In the genomic region with DNA sequence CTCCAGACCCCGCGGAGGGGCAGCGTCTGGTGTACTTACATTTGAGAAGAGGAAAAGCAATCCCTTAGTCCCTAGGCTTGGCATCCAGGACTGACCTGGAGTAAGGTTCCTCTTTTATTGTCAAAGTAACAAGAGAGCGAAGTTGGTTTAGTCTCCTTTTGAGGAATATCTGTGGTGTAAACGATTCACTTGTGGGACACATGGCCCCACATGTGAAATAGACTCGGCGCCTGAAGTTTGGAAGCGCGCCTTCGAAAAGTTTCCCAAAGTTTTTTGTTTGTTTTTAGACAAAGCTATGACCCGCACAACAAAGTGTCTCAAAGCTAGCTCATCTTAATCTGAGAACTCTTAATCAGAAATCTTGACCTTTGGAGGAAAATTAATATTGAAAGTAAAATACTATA, we compare ENCODE assay signal across 8 cellular contexts. TPM values are rescaled to one million over a fixed set of nuclear protein-coding genes. Genes with fewer than 3 reads are reported as not detected.
DNase-seq lines count a peak whose midpoint lies in the region; ATAC-seq, FAIRE-seq and TF ChIP-seq lines count a peak whose summit lies in the region.

No MANE protein-coding gene starts in this region.

- no peaks in the 10 kb centered on the region for H3K27me3 Mint-ChIP-seq in activated naive CD8-positive, alpha-beta T cell treated with anti-CD3 and anti-CD28 coated beads, Interleukin-2, amount 50 U/mL, for 24 hours

- peak overlapping the region; percentile 95 for H3K4me3 ChIP-seq in AG04450 (ENCODE audit: low read depth, low read length)
- H3K4me3 ChIP-seq in kidney (ENCODE audit: low read length in 2 of 2): peak overlapping the region; percentile 83 to 93
- peak overlapping the region; percentile 77 for H3K4me3 ChIP-seq in suprapubic skin

- H3K27ac ChIP-seq in AG04450 (ENCODE audit: low read depth, low read length): peak overlapping the region; percentile 57
- peak overlapping the region; percentile 67 to 75 for H3K27ac ChIP-seq in kidney (ENCODE audit: low read depth in 2 of 2, low read length in 2 of 2)
- peak overlapping the region; percentile 72 for H3K27ac ChIP-seq in suprapubic skin

- TF ChIP-seq POLR2A in suprapubic skin (IDR thresholded peaks at IDR 0.05): no peak

- H3K4me1 ChIP-seq in kidney (ENCODE audit: control insufficient read depth in 1 of 2, insufficient read depth in 1 of 2, low read depth in 1 of 2, low read length in 2 of 2) (peaks cover 0 to 9% of the 10 kb centered on the region in 2 donors), suprapubic skin (peaks cover 13% of the 10 kb centered on the region)

- CTCF ChIA-PET in AG04450 (lab: Charles Lee): interaction anchor here (0.6 kb wide), 1 partner anchor 22 kb away, joined by 3 read pairs; no protein-coding TSS in a partner anchor

- no peaks in the 10 kb centered on the region for H3K9me3 Mint-ChIP-seq in activated naive CD8-positive, alpha-beta T cell treated with anti-CD3 and anti-CD28 coated beads, Interleukin-2, amount 50 U/mL, for 24 hours

- no peak for TF ChIP-seq EP300 in suprapubic skin (IDR thresholded peaks at IDR 0.05)

- H3K36me3 ChIP-seq in kidney (ENCODE audit: control insufficient read depth in 1 of 2, insufficient read depth in 2 of 2, low read length in 2 of 2): peaks cover 3 to 7% of the 10 kb centered on the region in 2 donors
- H3K36me3 ChIP-seq in suprapubic skin: peaks cover 18% of the 10 kb centered on the region

- H3K27ac Mint-ChIP-seq in activated naive CD8-positive, alpha-beta T cell treated with anti-CD3 and anti-CD28 coated beads, Interleukin-2, amount 50 U/mL, for 24 hours: peak overlapping the region; percentile 85

- peaks cover 35% of the 10 kb centered on the region for H3K36me3 Mint-ChIP-seq in activated naive CD8-positive, alpha-beta T cell treated with anti-CD3 and anti-CD28 coated beads, Interleukin-2, amount 50 U/mL, for 24 hours (ENCODE audit: low read depth)

- TF ChIP-seq CTCF in AG04450 (IDR thresholded peaks at IDR 0.05; ENCODE audit: low read depth, low read length) (no peak), kidney (IDR thresholded peaks at IDR 0.05; ENCODE audit: borderline replicate concordance, extremely low read depth, insufficient read depth) (no peak), suprapubic skin (IDR thresholded peaks at IDR 0.05) (no peak)

- POLR2A ChIA-PET in AG04450 (lab: Yijun Ruan, JAX): interaction anchor here (0.7 kb wide), 1 partner anchor 38 kb away, joined by 8 read pairs; no protein-coding TSS in a partner anchor

- intact Hi-C loops in kidney (cut with DNase I): no loop called here

- 4% methylated on average over 10 of the region's 11 CpGs for whole genome bisulfite sequencing in suprapubic skin

- no peak for DNase-seq in AG04450 (ENCODE audit: low read depth, low spot score)
- no peak for DNase-seq in activated naive CD8-positive, alpha-beta T cell treated with anti-CD3 and anti-CD28 coated beads, Interleukin-2, amount 50 U/mL, for 24 hours
- no peak for DNase-seq in kidney
- no peak for DNase-seq in suprapubic skin (ENCODE audit: low spot score in 2 of 2)
- no peak for DNase-seq in activated gamma-delta T cell (lab: John Stamatoyannopoulos, UW)
- DNase-seq in glomerular visceral epithelial cell (ENCODE audit: extremely low spot score): no peak
- no peak for DNase-seq in activated CD4-positive, alpha-beta T cell treated with anti-CD3 and anti-CD28 coated beads, Interleukin-2, amount 50 U/mL, for 4 hours

- H3K9ac ChIP-seq in kidney (ENCODE audit: low read length in 2 of 2): peak overlapping the region; percentile 84

- H3K27me3 ChIP-seq in AG04450 (ENCODE audit: control insufficient read depth, insufficient read depth, low read length) (no peaks in the 10 kb centered on the region), suprapubic skin (no peaks in the 10 kb centered on the region)

- peaks cover 5% of the 10 kb centered on the region; the same call in 1 of the 2 replicates for H3K9me3 ChIP-seq in AG04450 (ENCODE audit: control insufficient read depth, insufficient read depth, low read length)
- H3K9me3 ChIP-seq in kidney (ENCODE audit: control insufficient read depth in 1 of 2, low read length in 2 of 2): no peaks in the 10 kb centered on the region
- no peaks in the 10 kb centered on the region for H3K9me3 ChIP-seq in suprapubic skin

- peaks cover 46% of the 10 kb centered on the region for H3K4me1 Mint-ChIP-seq in activated naive CD8-positive, alpha-beta T cell treated with anti-CD3 and anti-CD28 coated beads, Interleukin-2, amount 50 U/mL, for 24 hours

- no peak for FAIRE-seq in kidney (lab: Jason Lieb, UNC)

- ATAC-seq in HG03060 (IDR thresholded peaks at IDR 0.05; ENCODE audit: low read depth, unreplicated experiment): peak; percentile 2
- ATAC-seq in activated naive CD8-positive, alpha-beta T cell treated with anti-CD3 and anti-CD28 coated beads, Interleukin-2, amount 50 U/mL, for 24 hours: no peak

- H3K4me3 Mint-ChIP-seq in activated naive CD8-positive, alpha-beta T cell treated with anti-CD3 and anti-CD28 coated beads, Interleukin-2, amount 50 U/mL, for 24 hours: peak overlapping the region; percentile 94

RNA-seq across cellular contexts. Expression of gene STYX, which starts 0.7 kb away (rescaled TPM):
- polyA plus RNA-seq in AG04450 (2011; rRNA removed) (9.7 and 13.1 TPM in 2 replicates), kidney (ENCODE audit: insufficient read depth, low read depth, low replicate concordance) (4.3 TPM)
- 5.1 and 8.5 TPM in 2 replicates for polyA minus RNA-seq in AG04450 (2011; rRNA and poly(A)+ RNA removed)
- total RNA-seq in kidney (11.5 TPM), suprapubic skin (10 to 100 TPM; 10.9 to 16.6 (median 13.7) TPM)

RNA-seq across cellular contexts. Expression of gene PSMC6, which starts 23.7 kb away (rescaled TPM):
- polyA plus RNA-seq in AG04450 (2011; rRNA removed): 91.9 and 140 TPM in 2 replicates
- polyA minus RNA-seq in AG04450 (2011; rRNA and poly(A)+ RNA removed): 33.2 and 65.4 TPM in 2 replicates
- 66.3 TPM for total RNA-seq in kidney
- 81.4 TPM for polyA plus RNA-seq in kidney (ENCODE audit: insufficient read depth, low read depth, low replicate concordance)
- 10 to 100 TPM; 53.8 to 78.1 (median 67.1) TPM for total RNA-seq in suprapubic skin

RNA-seq across cellular contexts. Expression of gene ERO1A, which starts 35.4 kb away (rescaled TPM):
- polyA plus RNA-seq in AG04450 (2011; rRNA removed): 30.9 and 43.6 TPM in 2 replicates
- polyA minus RNA-seq in AG04450 (2011; rRNA and poly(A)+ RNA removed): 9.0 and 15.4 TPM in 2 replicates
- 40.5 TPM for total RNA-seq in kidney
- 8.6 TPM for polyA plus RNA-seq in kidney (ENCODE audit: insufficient read depth, low read depth, low replicate concordance)
- total RNA-seq in suprapubic skin: 10 to 100 TPM; 21.7 to 36.0 (median 29.7) TPM
